ENCODE assay signal across 8 cellular contexts in genomic region chr2:241149675-241149924, GRCh38. TPM values are rescaled to one million over a fixed set of nuclear protein-coding genes. Genes with fewer than 3 reads are reported as not detected.
A peak's percentile ranks its signal among the peaks of the same experiment; 100 is the strongest.
DNase-seq lines count a peak whose midpoint lies in the region; ATAC-seq and TF ChIP-seq lines count a peak whose summit lies in the region.

No MANE protein-coding gene starts in this region.

- H3K9me3 Mint-ChIP-seq in effector memory CD8-positive, alpha-beta T cell = no peaks in the 10 kb centered on the region

- H3K27ac ChIP-seq in 22Rv1 (peak overlapping the region; percentile 88), KOPT-K1 (ENCODE audit: low read depth, low read length, poor library complexity, severe bottlenecking) (peak overlapping the region; percentile 71), osteoblast (ENCODE audit: low read depth, low read length) (peak overlapping the region; percentile 54)

- peaks cover 13% of the 10 kb centered on the region for H4K20me1 ChIP-seq in osteoblast (ENCODE audit: insufficient read depth, low read length)

- intact Hi-C loops in posterior cingulate gyrus (cut with DNase I) = no loop called here

- peak overlapping the region; percentile 100 for H3K4me2 ChIP-seq in osteoblast (ENCODE audit: insufficient read depth, low read length)

- peak; percentile 4 for ATAC-seq in GM19467 (IDR thresholded peaks at IDR 0.05; ENCODE audit: unreplicated experiment)
- no peak for ATAC-seq in effector memory CD8-positive, alpha-beta T cell (replicated peaks)

- H3K4me3 ChIP-seq in osteoblast (ENCODE audit: insufficient read depth, low read length) = peak overlapping the region; percentile 91

- peak overlapping the region; percentile 90 to 95 for H3K27ac Mint-ChIP-seq in effector memory CD8-positive, alpha-beta T cell

- peaks cover 51% of the 10 kb centered on the region for H3K79me2 ChIP-seq in osteoblast (ENCODE audit: insufficient read depth, low read length)

- H3K9me3 ChIP-seq in KOPT-K1 (ENCODE audit: insufficient read depth, low read length, poor library complexity, severe bottlenecking) (no peaks in the 10 kb centered on the region), osteoblast (ENCODE audit: low read depth, low read length) (no peaks in the 10 kb centered on the region)

- peak overlapping the region; percentile 99 for H2AFZ ChIP-seq in osteoblast (ENCODE audit: low read length)

- no peak for DNase-seq in effector memory CD8-positive, alpha-beta T cell
- DNase-seq in osteoblast (ENCODE audit: insufficient read length, low spot score, missing footprints) = no peak
- no peak for DNase-seq in NCI-H748 (lab: John Stamatoyannopoulos, UW; ENCODE audit: unreplicated experiment)
- no peak for DNase-seq in posterior cingulate gyrus
- no peak for DNase-seq in effector CD8-positive, alpha-beta T cell (lab: John Stamatoyannopoulos, UW)

- TF ChIP-seq CTCF in 22Rv1 (IDR thresholded peaks at IDR 0.05) (no peak), osteoblast (IDR thresholded peaks at IDR 0.05; ENCODE audit: extremely low read depth, low read depth, low read length) (no peak)

- H3K36me3 ChIP-seq in KOPT-K1 (ENCODE audit: insufficient read depth, low read length) (peaks cover 19% of the 10 kb centered on the region; the same call in 1 of the 2 replicates), osteoblast (ENCODE audit: insufficient read depth, low read length) (peaks cover 3% of the 10 kb centered on the region)

- H3K27me3 ChIP-seq in osteoblast (ENCODE audit: insufficient read depth, low read length) = no peaks in the 10 kb centered on the region

- peaks cover 30 to 42% of the 10 kb centered on the region in 2 donors for H3K4me1 Mint-ChIP-seq in effector memory CD8-positive, alpha-beta T cell (ENCODE audit: low read depth in 2 of 2)

- no peaks in the 10 kb centered on the region for H3K27me3 Mint-ChIP-seq in effector memory CD8-positive, alpha-beta T cell

- peaks cover 27% of the 10 kb centered on the region for H3K4me1 ChIP-seq in osteoblast (ENCODE audit: insufficient read depth, low read length)

- peaks cover 16% of the 10 kb centered on the region for H3K36me3 Mint-ChIP-seq in effector memory CD8-positive, alpha-beta T cell (ENCODE audit: insufficient read depth)

- peak overlapping the region; percentile 95 to 96 for H3K4me3 Mint-ChIP-seq in effector memory CD8-positive, alpha-beta T cell

RNA-seq across cellular contexts. Expression of gene PASK, which starts 0.3 kb away (rescaled TPM):
- total RNA-seq in osteoblast = 5.0 and 5.8 TPM in 2 replicates

RNA-seq across cellular contexts. Expression of gene PPP1R7, which starts 0.7 kb away (rescaled TPM):
- total RNA-seq in osteoblast = 46.7 and 73.7 TPM in 2 replicates

RNA-seq across cellular contexts. Expression of gene ANO7, which starts 38.9 kb away (rescaled TPM):
- total RNA-seq in osteoblast = 1.2 and 1.8 TPM in 2 replicates

RNA-seq across cellular contexts. Expression of gene MTERF4, which starts 47.5 kb away (rescaled TPM):
- total RNA-seq in osteoblast = 20.3 and 30.0 TPM in 2 replicates
